In the genomic region with DNA sequence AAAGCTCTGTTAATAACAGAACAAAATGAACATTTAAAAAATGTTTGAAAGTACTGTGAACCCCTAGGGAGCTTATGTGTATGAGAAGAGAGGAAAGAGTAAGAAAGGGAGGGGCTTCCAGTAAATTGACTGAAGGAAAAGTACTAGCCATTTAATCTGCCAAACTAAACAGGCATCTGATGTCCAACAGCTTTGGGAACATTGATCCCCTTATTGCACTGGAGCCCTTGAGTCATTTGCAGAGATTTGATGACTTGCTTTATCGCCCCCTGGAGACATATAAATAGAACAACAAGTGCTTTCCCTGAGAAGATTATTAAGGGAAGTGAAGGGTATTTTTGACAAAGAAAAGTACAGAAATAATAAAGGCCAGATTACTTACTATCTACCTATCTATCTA, we compare ENCODE assay signal across 10 cellular contexts.
DNase-seq lines count a peak whose midpoint lies in the region; ATAC-seq, FAIRE-seq and TF ChIP-seq lines count a peak whose summit lies in the region.
"Had no signal": no experiment of that assay in that cellular context is flagged by ENCODE, and none has a peak within 500 bp of the region (broad histone marks: within the 10 kb centered on the region; RNA-seq: fewer than 3 reads in every experiment).

No MANE protein-coding gene starts in this region.

- H3K36me3 ChIP-seq in breast epithelium (no peaks in the 10 kb centered on the region), liver (ENCODE audit: control insufficient read depth in 4 of 4, insufficient read depth in 3 of 4, low read depth in 1 of 4, low read length in 3 of 4) (no peaks in the 10 kb centered on the region)

- POLR2A ChIA-PET in A549 (lab: Yijun Ruan, JAX), result no interaction called here

- H3K4me1 ChIP-seq in A549 (no peaks in the 10 kb centered on the region), breast epithelium (no peaks in the 10 kb centered on the region), liver (ENCODE audit: control insufficient read depth in 4 of 4, insufficient read depth in 4 of 4, low read length in 3 of 4) (no peaks in the 10 kb centered on the region)

- TF ChIP-seq EP300 in A549 (IDR thresholded peaks at IDR 0.05), result no peak

- intact Hi-C loops in breast epithelium (cut with DNase I; ENCODE audit: low total_unique reads), result no loop called here

- DNase-seq in A549 (ENCODE audit: low read depth in 1 of 2, low spot score in 1 of 2), result peak in 1 of 2 experiments; percentile 6
- peak; percentile 9 for DNase-seq in HTR-8/SVneo (ENCODE audit: insufficient read length, low spot score)
- DNase-seq in breast epithelium (ENCODE audit: low spot score in 2 of 2), result no peak
- no peak for DNase-seq in C1 segment of cervical spinal cord (lab: John Stamatoyannopoulos, UW)
- no peak for DNase-seq in glomerular visceral epithelial cell (ENCODE audit: extremely low spot score)
- DNase-seq: activated naive CD8-positive, alpha-beta T cell treated with anti-CD3 and anti-CD28 coated beads for 36 hours; left colon had no signal

- CTCF ChIA-PET in A549 (lab: Yijun Ruan, JAX), result interaction anchor here (0.5 kb wide), 1 partner anchor 435 kb away, joined by 4 read pairs; no protein-coding TSS in a partner anchor

- FAIRE-seq in A549 (lab: Jason Lieb, UNC), result no peak
- no peak for FAIRE-seq in HTR-8/SVneo (lab: Jason Lieb, UNC)

- H3K4me3 ChIP-seq in A549 (no peak overlapping the region), breast epithelium (no peak overlapping the region), liver (ENCODE audit: low read depth in 1 of 3, low read length in 3 of 3) (no peak overlapping the region)

- 0% methylated on average over 1 of the region's 1 CpG for WGBS in A549 (ENCODE audit: missing lambda C conversion rate)
- WGBS in liver, result 8% methylated on average over 1 of the region's 1 CpG

- no peak overlapping the region for H3K4me2 ChIP-seq in A549

- H3K9ac ChIP-seq in liver (ENCODE audit: low read depth in 1 of 2, low read length in 2 of 2), result no peak overlapping the region

- TF ChIP-seq POLR2A in A549 (IDR thresholded peaks at IDR 0.05; ENCODE audit: low read length) (no peak), breast epithelium (IDR thresholded peaks at IDR 0.05) (no peak)

- TF ChIP-seq CTCF in A549 (IDR thresholded peaks at IDR 0.05) (0 out of 3 replicates have a peak, but pooled peaks have one; percentile 8), breast epithelium (IDR thresholded peaks at IDR 0.05) (peak in 2 of 3 donors; percentile 33 to 39), liver (IDR thresholded peaks at IDR 0.05; ENCODE audit: low read depth, low read length, missing input control) (peak; percentile 50)

- H3K27ac ChIP-seq in A549, result no peak overlapping the region
- no peak overlapping the region for H3K27ac ChIP-seq in breast epithelium
- H3K27ac ChIP-seq in liver (ENCODE audit: low read depth in 1 of 2, low read length in 2 of 2), result no peak overlapping the region

- no peaks in the 10 kb centered on the region; the same call in 2 of the 3 replicates for H3K9me3 ChIP-seq in A549
- no peaks in the 10 kb centered on the region for H3K9me3 ChIP-seq in breast epithelium
- no peaks in the 10 kb centered on the region for H3K9me3 ChIP-seq in liver (ENCODE audit: control insufficient read depth in 4 of 4, low read length in 3 of 4)

- ATAC-seq in A549, result no peak
- ATAC-seq in esophagus mucosa, result no peak
- no peak for ATAC-seq in HG03196 (IDR thresholded peaks at IDR 0.05; ENCODE audit: unreplicated experiment)
- ATAC-seq: left colon had no signal

- H3K27me3 ChIP-seq in breast epithelium (no peaks in the 10 kb centered on the region), liver (ENCODE audit: control insufficient read depth in 4 of 4, insufficient read depth in 4 of 4, low read length in 3 of 4) (peaks cover 0 to 2% (median 0%) of the 10 kb centered on the region in 4 donors)

- TF ChIP-seq RAD21 in A549 (conservative IDR thresholded peaks at IDR 0.05 in 1 of 2, IDR thresholded peaks at IDR 0.05 in 1 of 2) (peak in 1 of 2 experiments; percentile 12; a peak in 1 of 5 replicates), liver (IDR thresholded peaks at IDR 0.05) (peak; percentile 76 to 77)

TF ChIP-seq in A549, 52 proteins besides CTCF, POLR2A, EP300 and RAD21:
- TF ChIP-seq CEBPB (IDR thresholded peaks at IDR 0.05) (no peak), MAZ (IDR thresholded peaks at IDR 0.05; ENCODE audit: borderline replicate concordance, low read depth, low read length) (no peak), EHF (CRISPR knock-in tag; IDR thresholded peaks at IDR 0.05) (no peak)
- TF ChIP-seq, protein P1, sequence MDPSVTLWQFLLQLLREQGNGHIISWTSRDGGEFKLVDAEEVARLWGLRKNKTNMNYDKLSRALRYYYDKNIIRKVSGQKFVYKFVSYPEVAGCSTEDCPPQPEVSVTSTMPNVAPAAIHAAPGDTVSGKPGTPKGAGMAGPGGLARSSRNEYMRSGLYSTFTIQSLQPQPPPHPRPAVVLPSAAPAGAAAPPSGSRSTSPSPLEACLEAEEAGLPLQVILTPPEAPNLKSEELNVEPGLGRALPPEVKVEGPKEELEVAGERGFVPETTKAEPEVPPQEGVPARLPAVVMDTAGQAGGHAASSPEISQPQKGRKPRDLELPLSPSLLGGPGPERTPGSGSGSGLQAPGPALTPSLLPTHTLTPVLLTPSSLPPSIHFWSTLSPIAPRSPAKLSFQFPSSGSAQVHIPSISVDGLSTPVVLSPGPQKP (IDR thresholded peaks at IDR 0.05; ENCODE audit: low read depth, low read length), result no peak
- TF ChIP-seq, protein P2, sequence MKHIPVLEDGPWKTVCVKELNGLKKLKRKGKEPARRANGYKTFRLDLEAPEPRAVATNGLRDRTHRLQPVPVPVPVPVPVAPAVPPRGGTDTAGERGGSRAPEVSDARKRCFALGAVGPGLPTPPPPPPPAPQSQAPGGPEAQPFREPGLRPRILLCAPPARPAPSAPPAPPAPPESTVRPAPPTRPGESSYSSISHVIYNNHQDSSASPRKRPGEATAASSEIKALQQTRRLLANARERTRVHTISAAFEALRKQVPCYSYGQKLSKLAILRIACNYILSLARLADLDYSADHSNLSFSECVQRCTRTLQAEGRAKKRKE (CRISPR knock-in tag; IDR thresholded peaks at IDR 0.05; ENCODE audit: low read depth), result no peak
TF ChIP-seq in A549: peak in this region for 0.

TF ChIP-seq in liver, 16 proteins besides CTCF, POLR2A, EP300 and RAD21:
- no peak for TF ChIP-seq YY1 (IDR thresholded peaks at IDR 0.05)
- no peak for TF ChIP-seq HNF4A (conservative IDR thresholded peaks at IDR 0.05)
- TF ChIP-seq RXRA (IDR thresholded peaks at IDR 0.05), result no peak
- no peak for TF ChIP-seq GABPA (IDR thresholded peaks at IDR 0.05 in 1 of 2, conservative IDR thresholded peaks at IDR 0.05 in 1 of 2)
- TF ChIP-seq, protein P3, sequence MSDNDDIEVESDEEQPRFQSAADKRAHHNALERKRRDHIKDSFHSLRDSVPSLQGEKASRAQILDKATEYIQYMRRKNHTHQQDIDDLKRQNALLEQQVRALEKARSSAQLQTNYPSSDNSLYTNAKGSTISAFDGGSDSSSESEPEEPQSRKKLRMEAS (IDR thresholded peaks at IDR 0.05), result no peak
- no peak for TF ChIP-seq ZBTB33 (IDR thresholded peaks at IDR 0.05)
- TF ChIP-seq HNF4G (IDR thresholded peaks at IDR 0.05), result no peak
- no peak for TF ChIP-seq FOXA1 (IDR thresholded peaks at IDR 0.05)
- no peak for TF ChIP-seq FOXA2 (IDR thresholded peaks at IDR 0.05)
